8 cellular contexts compared by ENCODE assay signal in genomic region chr11:47216141-47216798, GRCh38. TPM values are rescaled to one million over a fixed set of nuclear protein-coding genes. Genes with fewer than 3 reads are reported as not detected.
DNase-seq lines count a peak whose midpoint lies in the region; ATAC-seq and TF ChIP-seq lines count a peak whose summit lies in the region.

No MANE protein-coding gene starts in this region.

- in situ Hi-C loops in Caki2 (cut with HindIII; ENCODE audit: low pct_unique_long_range_greater_than_20kb, low sequenced_read_pairs) (no loop called here), transverse colon (cut with MboI; ENCODE audit: low pct_ligation_motif_present in 1 of 4, low pct_unique_long_range_greater_than_20kb in 1 of 4, low sequenced_read_pairs in 3 of 4) (no loop called here)

- DNase-seq in Caki2 (ENCODE audit: low read depth) (peak; percentile 80), NCI-H69 (lab: John Stamatoyannopoulos, UW) (peak; percentile 81), fibroblast of the conjunctiva (ENCODE audit: low read depth) (peak; percentile 76), transverse colon (peak; percentile 68), ecto neural progenitor cell (ENCODE audit: low spot score) (no peak)
- peak; percentile 64 for DNase-seq in activated T-cell treated with anti-CD3 and anti-CD28 coated beads, Interleukin-2, amount 50 U/mL, for 1 hour

- H3K27me3 ChIP-seq in parathyroid adenoma (ENCODE audit: control insufficient read depth, insufficient read depth, low read length) (no peaks in the 10 kb centered on the region), transverse colon (no peaks in the 10 kb centered on the region)

- no peak overlapping the region for H3K4me3 ChIP-seq in parathyroid adenoma (ENCODE audit: low read depth, low read length)
- peak overlapping the region; percentile 52 to 77 (median 64) for H3K4me3 ChIP-seq in transverse colon

- H3K9ac ChIP-seq in parathyroid adenoma = no peak overlapping the region

- intact Hi-C loops in transverse colon (cut with DNase I; ENCODE audit: low total_unique reads) = no loop called here

- H2AFZ ChIP-seq in parathyroid adenoma = no peak overlapping the region

- H3K4me2 ChIP-seq in parathyroid adenoma (ENCODE audit: low read length) = peak overlapping the region; percentile 62

- H3K9me3 ChIP-seq in parathyroid adenoma (ENCODE audit: control insufficient read depth, low read length) (no peaks in the 10 kb centered on the region), transverse colon (no peaks in the 10 kb centered on the region)

- TF ChIP-seq CTCF in parathyroid adenoma (IDR thresholded peaks at IDR 0.05) = no peak
- no peak for TF ChIP-seq CTCF in transverse colon (IDR thresholded peaks at IDR 0.05)

- no peaks in the 10 kb centered on the region for H3K79me2 ChIP-seq in parathyroid adenoma

- no peaks in the 10 kb centered on the region for H3K36me3 ChIP-seq in parathyroid adenoma (ENCODE audit: control insufficient read depth, insufficient read depth, low read length)
- H3K36me3 ChIP-seq in transverse colon = peaks cover 0 to 12% (median 0%) of the 10 kb centered on the region in 4 donors

- H3K27ac ChIP-seq in parathyroid adenoma (no peak overlapping the region), transverse colon (peak overlapping the region; percentile 96 to 98 (median 97))

- WGBS in transverse colon (ENCODE audit: low coverage in 1 of 2), 2 donors = 4% methylated on average over 12 of the region's 12 CpGs; no CpG with 5 or more reads in 1 of the 2 donors

- ATAC-seq in GM21723 (IDR thresholded peaks at IDR 0.05; ENCODE audit: unreplicated experiment) = peak; percentile 28

- no peak for TF ChIP-seq EP300 in transverse colon (IDR thresholded peaks at IDR 0.05; ENCODE audit: low read depth)

- no peak for TF ChIP-seq POLR2A in transverse colon (IDR thresholded peaks at IDR 0.05)

- H3K4me1 ChIP-seq in parathyroid adenoma (no peaks in the 10 kb centered on the region), transverse colon (peaks cover 16 to 31% (median 22%) of the 10 kb centered on the region in 4 donors)

RNA-seq across cellular contexts. Expression of gene DDB2, which starts 1.5 kb away (rescaled TPM):
- total RNA-seq in Caki2 (2014; rRNA removed; shearing (Covaris generic); ENCODE audit: low replicate concordance) = 49.6 and 52.1 TPM in 2 replicates
- 10 to 100 TPM in 3 of 4 donors, 1 to 10 TPM in 1; 8.6 to 45.4 (median 28.6) TPM for total RNA-seq in transverse colon

RNA-seq across cellular contexts. Expression of gene PACSIN3, which starts 30.0 kb away (rescaled TPM):
- total RNA-seq in Caki2 (2014; rRNA removed; shearing (Covaris generic); ENCODE audit: low replicate concordance) = 31.9 and 35.9 TPM in 2 replicates
- total RNA-seq in transverse colon = 10 to 100 TPM in 2 of 4 donors, 1 to 10 TPM in 2; 1.2 to 13.9 (median 9.8) TPM

RNA-seq across cellular contexts. Expression of gene ACP2, which starts 32.3 kb away (rescaled TPM):
- total RNA-seq in Caki2 (2014; rRNA removed; shearing (Covaris generic); ENCODE audit: low replicate concordance) = 2.8 and 12.3 TPM in 2 replicates
- 100 to 1,000 TPM in 1 of 4 donors, 10 to 100 TPM in 3; 66.3 to 120 (median 88.9) TPM for total RNA-seq in transverse colon

RNA-seq across cellular contexts. Expression of gene ARFGAP2, which starts 39.6 kb away (rescaled TPM):
- total RNA-seq in Caki2 (2014; rRNA removed; shearing (Covaris generic); ENCODE audit: low replicate concordance) = 77.9 and 114 TPM in 2 replicates
- total RNA-seq in transverse colon = 100 to 1,000 TPM; 123 to 213 (median 132) TPM

RNA-seq across cellular contexts. Expression of gene NR1H3, which starts 41.5 kb away (rescaled TPM):
- 2.2 and 14.0 TPM in 2 replicates for total RNA-seq in Caki2 (2014; rRNA removed; shearing (Covaris generic); ENCODE audit: low replicate concordance)
- 100 to 1,000 TPM in 3 of 4 donors, 10 to 100 TPM in 1; 28.7 to 124 (median 113) TPM for total RNA-seq in transverse colon
